In the genomic region with DNA sequence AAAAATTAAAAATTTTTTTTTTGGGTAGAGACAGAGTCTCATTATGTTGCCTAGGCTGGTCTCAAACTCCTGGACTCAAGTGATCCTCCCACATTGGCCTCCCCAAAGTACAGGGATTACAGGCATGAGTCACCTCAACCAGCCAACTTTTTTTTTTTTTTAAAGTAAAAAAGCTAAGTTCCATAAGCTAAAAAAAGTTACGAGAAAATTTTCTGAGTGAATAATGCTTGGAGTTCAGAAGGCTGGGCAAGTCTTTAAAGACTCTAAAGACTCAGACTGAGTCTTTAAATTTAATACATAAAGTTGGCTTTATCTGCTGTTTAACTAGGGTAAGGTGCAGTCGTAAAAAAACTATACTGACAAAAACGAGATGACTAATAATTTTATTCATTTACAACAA, we compare ENCODE assay signal across 13 cellular contexts. TPM values are rescaled to one million over a fixed set of nuclear protein-coding genes. Genes with fewer than 3 reads are reported as not detected.
DNase-seq lines count a peak whose midpoint lies in the region; ATAC-seq, FAIRE-seq and TF ChIP-seq lines count a peak whose summit lies in the region.
"Had no signal": no experiment of that assay in that cellular context is flagged by ENCODE, and none has a peak within 500 bp of the region (broad histone marks: within the 10 kb centered on the region; RNA-seq: fewer than 3 reads in every experiment).

No MANE protein-coding gene starts in this region.

- no peak overlapping the region for H3K4me3 Mint-ChIP-seq in activated CD4-positive, alpha-beta T cell treated with anti-CD3 and anti-CD28 coated beads, Interleukin-2, amount 10 ng/mL, durations not matched to agents 7 days and 5 days
- peak overlapping the region; percentile 12 for H3K4me3 Mint-ChIP-seq in natural killer cell treated with Interleukin-12 subunit alpha and Interleukin-12 subunit beta and Interleukin-15 and Interleukin-18, amount 100 ng/mL, for 72 hours

- H3K27me3 Mint-ChIP-seq in activated CD4-positive, alpha-beta T cell treated with anti-CD3 and anti-CD28 coated beads, Interleukin-2, amount 10 ng/mL, durations not matched to agents 7 days and 5 days, result no peaks in the 10 kb centered on the region
- H3K27me3 Mint-ChIP-seq in natural killer cell treated with Interleukin-12 subunit alpha and Interleukin-12 subunit beta and Interleukin-15 and Interleukin-18, amount 100 ng/mL, for 72 hours, result no peaks in the 10 kb centered on the region

- H3K27me3 ChIP-seq in GM12878 (replicated peaks in 1 of 2; ENCODE audit: control insufficient read depth in 2 of 2, insufficient read depth in 2 of 2, low read length in 1 of 2) (no peaks in the 10 kb centered on the region), right atrium auricular region (no peaks in the 10 kb centered on the region)
- H3K27me3 ChIP-seq: gastroesophageal sphincter, uterus had no signal

- H3K36me3 ChIP-seq in GM12878 (ENCODE audit: control insufficient read depth in 2 of 2, insufficient read depth in 2 of 2, low read length in 1 of 2) (peaks cover 0 to 7% of the 10 kb centered on the region in 2 experiments; a peak in 3 of 4 replicates), right atrium auricular region (peaks cover 37% of the 10 kb centered on the region)
- H3K36me3 ChIP-seq: uterus had no signal

- no peak overlapping the region for H3K9ac ChIP-seq in GM12878 (ENCODE audit: control insufficient read depth, insufficient read depth, low read length)

- H2AFZ ChIP-seq in GM12878 (ENCODE audit: control insufficient read depth, low read depth, low read length), result no peak overlapping the region

- CTCF ChIA-PET in activated CD4-positive, alpha-beta T cell treated with anti-CD3 and anti-CD28 coated beads, Interleukin-2, amount 10 ng/mL, durations not matched to agents 7 days and 5 days (lab: Charles Lee), result interaction anchor here (0.8 kb wide), 1 partner anchor 177 kb away, joined by 3 read pairs; no protein-coding TSS in a partner anchor
- CTCF ChIA-PET in GM12878 (lab: Yijun Ruan, JAX), result interaction anchor here (0.9 to 8.1 kb wide), 8 partner anchors 12 to 98 kb away, joined by 3 to 62 read pairs (median 4); a partner anchor contains a TSS

- peaks cover 38% of the 10 kb centered on the region for H3K4me1 Mint-ChIP-seq in activated CD4-positive, alpha-beta T cell treated with anti-CD3 and anti-CD28 coated beads, Interleukin-2, amount 10 ng/mL, durations not matched to agents 7 days and 5 days
- peaks cover 18 to 31% of the 10 kb centered on the region in 2 donors for H3K4me1 Mint-ChIP-seq in natural killer cell treated with Interleukin-12 subunit alpha and Interleukin-12 subunit beta and Interleukin-15 and Interleukin-18, amount 100 ng/mL, for 72 hours (ENCODE audit: low read depth in 2 of 2)

- in situ Hi-C loops in GM12878 (cut with MboI), result no loop called here

- H3K79me2 ChIP-seq in GM12878 (ENCODE audit: control insufficient read depth, insufficient read depth, low read length), result peaks cover 89% of the 10 kb centered on the region

- WGBS in GM12878 (ENCODE audit: insufficient coverage, insufficient replicate concordance, low lambda C conversion rate, missing lambda C conversion rate), result 0% methylated on average over 3 of the region's 3 CpGs

- SMC1A ChIA-PET in GM12878 (lab: Charles Lee; ENCODE audit: uncharacterized antibody, unreplicated experiment), result interaction anchor here (0.7 to 9.7 kb wide), 10 partner anchors 13 to 143 kb away, joined by 3 to 130 read pairs (median 4); no protein-coding TSS in a partner anchor

- TF ChIP-seq EP300 in GM12878 (IDR thresholded peaks at IDR 0.05; ENCODE audit: borderline replicate concordance in 1 of 2, control insufficient read depth in 1 of 2, low read depth in 2 of 2, low read length in 2 of 2), result no peak

- no TSS peak for BruUV-seq in GM12878 (replicated peaks; lab: Mats Ljungman, UMichigan)

- no peak overlapping the region for H3K27ac Mint-ChIP-seq in activated CD4-positive, alpha-beta T cell treated with anti-CD3 and anti-CD28 coated beads, Interleukin-2, amount 10 ng/mL, durations not matched to agents 7 days and 5 days
- H3K27ac Mint-ChIP-seq in natural killer cell treated with Interleukin-12 subunit alpha and Interleukin-12 subunit beta and Interleukin-15 and Interleukin-18, amount 100 ng/mL, for 72 hours, result no peak overlapping the region

- TF ChIP-seq RAD21 in GM12878 (IDR thresholded peaks at IDR 0.05; ENCODE audit: insufficient read depth, low read depth, low read length), result no peak

- intact Hi-C loops in GM12878 (cut with micrococcal nuclease; ENCODE audit: unreplicated experiment), result loop anchor here (5.0 kb wide), 1 partner anchor 88 kb away; no protein-coding TSS in a partner anchor

- POLR2A ChIA-PET in activated CD4-positive, alpha-beta T cell treated with anti-CD3 and anti-CD28 coated beads, Interleukin-2, amount 10 ng/mL, durations not matched to agents 7 days and 5 days (lab: Charles Lee), result interaction anchor here (0.6 kb wide), 1 partner anchor 11 kb away, joined by 6 read pairs; no protein-coding TSS in a partner anchor
- POLR2A ChIA-PET in GM12878 (lab: Charles Lee), result interaction anchor here (0.6 to 2.4 kb wide), 5 partner anchors 14 to 233 kb away, joined by 3 to 12 read pairs (median 5); a partner anchor contains a TSS

- RAD21 ChIA-PET in GM12878 (lab: Charles Lee; ENCODE audit: unreplicated experiment), result interaction anchor here (0.9 to 2.1 kb wide), 6 partner anchors 34 to 110 kb away, joined by 3 to 6 read pairs (median 4); no protein-coding TSS in a partner anchor

- H3K4me2 ChIP-seq in GM12878 (ENCODE audit: control insufficient read depth, insufficient read depth), result peak overlapping the region; percentile 67

- no peaks in the 10 kb centered on the region; the same call in 1 of the 2 replicates for H4K20me1 ChIP-seq in GM12878 (ENCODE audit: control insufficient read depth, insufficient read depth)

- no peak for FAIRE-seq in GM12878 (lab: Jason Lieb, UNC)

- H3K9me3 Mint-ChIP-seq in activated CD4-positive, alpha-beta T cell treated with anti-CD3 and anti-CD28 coated beads, Interleukin-2, amount 10 ng/mL, durations not matched to agents 7 days and 5 days, result no peaks in the 10 kb centered on the region
- no peaks in the 10 kb centered on the region for H3K9me3 Mint-ChIP-seq in natural killer cell treated with Interleukin-12 subunit alpha and Interleukin-12 subunit beta and Interleukin-15 and Interleukin-18, amount 100 ng/mL, for 72 hours

- H3K27ac ChIP-seq in GM12878 (ENCODE audit: control insufficient read depth, insufficient read depth) (no peak overlapping the region), right atrium auricular region (peak overlapping the region in 1 of 2 donors; percentile 10)
- H3K27ac ChIP-seq: lower lobe of right lung, uterus had no signal

- no peak for TF ChIP-seq CTCF in GM12878 (IDR thresholded peaks at IDR 0.05 in 2 of 3, conservative IDR thresholded peaks at IDR 0.05 in 1 of 3; ENCODE audit: control insufficient read depth in 2 of 3, extremely low read depth in 1 of 3, insufficient read depth in 1 of 3, low read depth in 3 of 3, low read length in 3 of 3)
- no peak for TF ChIP-seq CTCF in right atrium auricular region (IDR thresholded peaks at IDR 0.05)

- H3K36me3 Mint-ChIP-seq in activated CD4-positive, alpha-beta T cell treated with anti-CD3 and anti-CD28 coated beads, Interleukin-2, amount 10 ng/mL, durations not matched to agents 7 days and 5 days (ENCODE audit: low read depth), result peaks cover 47% of the 10 kb centered on the region
- H3K36me3 Mint-ChIP-seq in natural killer cell treated with Interleukin-12 subunit alpha and Interleukin-12 subunit beta and Interleukin-15 and Interleukin-18, amount 100 ng/mL, for 72 hours, result peaks cover 23% of the 10 kb centered on the region

- H3K4me1 ChIP-seq in GM12878 (ENCODE audit: control insufficient read depth, insufficient read depth, low read length) (peaks cover 5% of the 10 kb centered on the region; the same call in 1 of the 2 replicates), right atrium auricular region (peaks cover 0 to 61% of the 10 kb centered on the region in 2 donors)

- TF ChIP-seq POLR2A in GM12878 (IDR thresholded peaks at IDR 0.05; ENCODE audit: low read depth, low read length), result no peak

- ATAC-seq in GM12878 (no peak), HG03139 (IDR thresholded peaks at IDR 0.05; ENCODE audit: unreplicated experiment) (no peak), GM21723 (IDR thresholded peaks at IDR 0.05; ENCODE audit: unreplicated experiment) (no peak)
- ATAC-seq in natural killer cell treated with Interleukin-12 subunit alpha and Interleukin-12 subunit beta and Interleukin-15 and Interleukin-18, amount 100 ng/mL, for 72 hours, result no peak
- ATAC-seq: gastroesophageal sphincter, lower lobe of right lung had no signal

- H3K9me3 ChIP-seq in GM12878 (replicated peaks; ENCODE audit: control insufficient read depth, insufficient read depth, low read length) (no peaks in the 10 kb centered on the region), right atrium auricular region (no peaks in the 10 kb centered on the region)
- H3K9me3 ChIP-seq: gastroesophageal sphincter, lower lobe of right lung, uterus had no signal

- DNase-seq in activated CD4-positive, alpha-beta T cell treated with anti-CD3 and anti-CD28 coated beads for 48 hours, result peak; percentile 24
- no peak for DNase-seq in activated CD4-positive, alpha-beta T cell treated with anti-CD3 and anti-CD28 coated beads, Interleukin-2, amount 10 ng/mL, durations not matched to agents 7 days and 5 days
- DNase-seq in LHCN-M2 (ENCODE audit: low read depth), result peak; percentile 45
- DNase-seq in GM12878 (ENCODE audit: low read depth, low spot score), result no peak
- DNase-seq in natural killer cell treated with Interleukin-12 subunit alpha and Interleukin-12 subunit beta and Interleukin-15 and Interleukin-18, amount 100 ng/mL, for 72 hours (ENCODE audit: low spot score), result no peak
- no peak for DNase-seq in right atrium auricular region (ENCODE audit: low spot score)
- DNase-seq: activated CD8-positive, alpha-beta memory T cell treated with anti-CD3 and anti-CD28 coated beads for 24 hours; central memory CD4-positive, alpha-beta T cell; lower lobe of right lung; uterus had no signal

- H3K4me3 ChIP-seq in GM12878 (peak overlapping the region; percentile 60; the same call in 1 of the 2 replicates), right atrium auricular region (no peak overlapping the region)
- H3K4me3 ChIP-seq: uterus had no signal

RNA-seq across cellular contexts. Expression of a gene that starts 5.6 kb away (rescaled TPM):
- total RNA-seq in activated CD4-positive, alpha-beta T cell treated with anti-CD3 and anti-CD28 coated beads, Interleukin-2, amount 10 ng/mL, durations not matched to agents 7 days and 5 days, result 100 to 1,000 TPM; 163 to 180 TPM
- total RNA-seq in LHCN-M2 (2014; rRNA removed) (71.0 and 86.1 TPM in 2 replicates), GM12878 (2014; rRNA removed) (55.5 and 56.1 TPM in 2 replicates), GM12878 (2014; rRNA removed; fragmentation: Illumina TruSeq; extraction: Trizol) (79.0 and 80.0 TPM in 2 replicates), GM12878 (2021) (117 and 119 TPM in 2 replicates), right atrium auricular region (100 to 1,000 TPM in 1 of 2 donors, 10 to 100 TPM in 1; 71.9 to 124 TPM)
- 27.9 TPM for polyA plus RNA-seq in LHCN-M2 (2012)
- total RNA-seq in GM12878 (2013; cell fraction: nucleolus; rRNA removed), result 180 and 201 TPM in 2 replicates
- polyA plus RNA-seq in GM12878 (2011; ENCODE audit: low read depth), result 42.9 TPM
- polyA plus RNA-seq in GM12878 (2011; rRNA removed) (56.7 and 68.6 TPM in 2 replicates), GM12878 (2014; fragmentation: Illumina TruSeq; extraction: Trizol) (60.0 and 72.3 TPM in 2 replicates), GM12878 (2014; fragmentation: Nextera tagmentation; extraction: Ambion mirVana) (10 to 100 TPM in 1 of 2 experiments, 1 to 10 TPM in 1; 6.6 to 20.0 TPM), GM12878 (2014; rRNA removed) (27.0 and 28.7 TPM in 2 replicates), GM12878 (2016; fragmentation: Nextera tagmentation; extraction: Ambion mirVana) (10 to 100 TPM; 38.1 to 42.1 TPM)
- 18.4 and 23.7 TPM in 2 replicates for polyA plus RNA-seq in GM12878 (2011; cell fraction: cytosol; rRNA removed)
- 16.8 and 18.8 TPM in 2 replicates for polyA plus RNA-seq in GM12878 (2011; cell fraction: nucleus; rRNA removed)
- polyA plus RNA-seq in GM12878 (2012), result 45.0 and 59.7 TPM in 2 replicates
- polyA minus RNA-seq in GM12878 (2011; rRNA and poly(A)+ RNA removed), result 106 and 220 TPM in 2 replicates
- 52.4 and 64.2 TPM in 2 replicates for polyA minus RNA-seq in GM12878 (2011; cell fraction: cytosol; rRNA and poly(A)+ RNA removed)
- 29.1 and 46.0 TPM in 2 replicates for polyA minus RNA-seq in GM12878 (2011; cell fraction: nucleus; rRNA and poly(A)+ RNA removed)
- total RNA-seq in natural killer cell treated with Interleukin-12 subunit alpha and Interleukin-12 subunit beta and Interleukin-15 and Interleukin-18, amount 100 ng/mL, for 72 hours, result 100 to 1,000 TPM; 145 to 214 TPM

Comparison
In these comparisons a context has a peak if more than half of its experiments do, and no peak if none do; other contexts are left out.
1. DNase-seq: peak in activated CD4-positive, alpha-beta T cell treated with anti-CD3 and anti-CD28 coated beads for 48 hours (single experiment) and LHCN-M2 (single experiment); none in activated CD4-positive, alpha-beta T cell treated with anti-CD3 and anti-CD28 coated beads, Interleukin-2, amount 10 ng/mL, durations not matched to agents 7 days and 5 days (single experiment), GM12878 (single experiment), natural killer cell treated with Interleukin-12 subunit alpha and Interleukin-12 subunit beta and Interleukin-15 and Interleukin-18, amount 100 ng/mL, for 72 hours (single experiment) and right atrium auricular region (single experiment).